Comparison of ENCODE assay signal across 8 cellular contexts in genomic region chr2:214410918-214411554, GRCh38. TPM values are rescaled to one million over a fixed set of nuclear protein-coding genes. Genes with fewer than 3 reads are reported as not detected.
DNase-seq lines count a peak whose midpoint lies in the region; ATAC-seq, FAIRE-seq and TF ChIP-seq lines count a peak whose summit lies in the region.

Gene VWC2L, plus strand, starts transcription at chr2:214411054. Its CDS starts 3,140 bp downstream, at chr2:214414194.

- H3K36me3 ChIP-seq in keratinocyte (ENCODE audit: control insufficient read depth in 2 of 2, extremely low read depth in 1 of 2, insufficient read depth in 2 of 2, low read length in 2 of 2): no peaks in the 10 kb centered on the region

- H3K27me3 ChIP-seq in keratinocyte (ENCODE audit: control insufficient read depth, extremely low read depth, insufficient read depth, low read length): no peaks in the 10 kb centered on the region

- H2AFZ ChIP-seq in keratinocyte (ENCODE audit: control insufficient read depth, low read length): no peak within 1 kb of the TSS

- H3K27ac ChIP-seq in keratinocyte (ENCODE audit: control insufficient read depth, insufficient read depth, low read length): no peak within 1 kb of the TSS

- H3K9ac ChIP-seq in keratinocyte (ENCODE audit: control insufficient read depth, extremely low read depth, insufficient read depth, low read length): no peak within 1 kb of the TSS

- dilution Hi-C loops in keratinocyte (cut with MboI; ENCODE audit: extremely low pct_ligation_motif_present, low sequenced_read_pairs): no loop called here

- H3K79me2 ChIP-seq in keratinocyte (ENCODE audit: control insufficient read depth, insufficient read depth, low read length): no peaks in the 10 kb centered on the region

- H3K4me2 ChIP-seq in keratinocyte (ENCODE audit: control insufficient read depth, extremely low read depth, insufficient read depth, low read depth, low read length): no peak within 1 kb of the TSS

- H3K4me1 ChIP-seq in keratinocyte (ENCODE audit: control insufficient read depth, extremely low read depth, insufficient read depth, low read length): no peaks in the 10 kb centered on the region

- no peak for FAIRE-seq in RCC 7860 (lab: Jason Lieb, UNC)
- peak; percentile 65 for FAIRE-seq in keratinocyte (lab: Jason Lieb, UNC)

- DNase-seq in activated gamma-delta T cell treated with Interleukin-2 at 50 U/mL for 16 hours (peak; percentile 5), activated gamma-delta T cell (lab: John Stamatoyannopoulos, UW) (no peak), HuH-7 (ENCODE audit: low spot score) (peak; percentile 39), RCC 7860 (ENCODE audit: low spot score) (peak; percentile 34), T47D (ENCODE audit: low read depth in 1 of 2, low spot score in 1 of 2) (peak; percentile 18 to 87), keratinocyte (ENCODE audit: low read depth, low spot score) (peak; percentile 7)
- DNase-seq in stimulated activated CD8-positive, alpha-beta memory T cell treated with anti-CD3 and anti-CD28 coated beads, Interleukin-15, amount 100 ng/mL, for 24 hours (ENCODE audit: low read depth): peak; percentile 5

- H3K9me1 ChIP-seq in keratinocyte (ENCODE audit: control insufficient read depth, extremely low read depth, insufficient read depth, low read length): no peaks in the 10 kb centered on the region

- ATAC-seq in HG03097 (IDR thresholded peaks at IDR 0.05; ENCODE audit: low FRiP score, unreplicated experiment): no peak

- no peak for TF ChIP-seq CTCF in keratinocyte (optimal IDR thresholded peaks at IDR 0.05 in 1 of 3, IDR thresholded peaks at IDR 0.05 in 1 of 3, conservative IDR thresholded peaks at IDR 0.05 in 1 of 3; ENCODE audit: extremely low read depth in 1 of 3, insufficient read depth in 2 of 3, low read length in 3 of 3)

- H3K4me3 ChIP-seq in keratinocyte (ENCODE audit: control insufficient read depth in 2 of 3, extremely low read depth in 1 of 3, insufficient read depth in 2 of 3, low read depth in 1 of 3, low read length in 3 of 3): no peak within 1 kb of the TSS

- no peaks in the 10 kb centered on the region for H3K9me3 ChIP-seq in keratinocyte (ENCODE audit: control insufficient read depth, low read depth, low read length)

- in situ Hi-C loops in T47D (cut with HindIII; ENCODE audit: low pct_unique_long_range_greater_than_20kb, low sequenced_read_pairs): no loop called here

- H4K20me1 ChIP-seq in keratinocyte (ENCODE audit: control insufficient read depth, extremely low read depth, insufficient read depth, low read length): no peaks in the 10 kb centered on the region

RNA-seq across cellular contexts. Expression of gene VWC2L, which starts in this region (rescaled TPM):
- polyA plus RNA-seq in keratinocyte: not detected in 3 replicates
- not detected for polyA plus RNA-seq in keratinocyte (2011; ENCODE audit: low read depth)
- polyA plus RNA-seq in keratinocyte (2011; cell fraction: cytosol; rRNA removed): not detected in 2 replicates
- polyA plus RNA-seq in keratinocyte (2011; cell fraction: nucleus; rRNA removed): not detected in 2 replicates
- not detected in 2 replicates for polyA plus RNA-seq in keratinocyte (2012; ENCODE audit: low replicate concordance)
- not detected in 3 replicates for polyA minus RNA-seq in keratinocyte
- polyA minus RNA-seq in keratinocyte (2011; cell fraction: cytosol; rRNA and poly(A)+ RNA removed): not detected
- not detected in 2 replicates for polyA minus RNA-seq in keratinocyte (2011; cell fraction: nucleus; rRNA and poly(A)+ RNA removed)

Comparison
In these comparisons a context has a peak if more than half of its experiments do, and no peak if none do; other contexts are left out.
1. Peak in DNase-seq in keratinocyte; RNA of the gene not detected or under 1 TPM.